ENCODE assay signal across 1 cellular context in genomic region chr18:26468931-26469340, GRCh38.
A peak's percentile ranks its signal among the peaks of the same experiment; 100 is the strongest.
TF ChIP-seq lines count a peak whose summit lies in the region.

No MANE protein-coding gene starts in this region.

TF ChIP-seq in HEK293, 187 proteins besides CTCF, POLR2A, EP300 and RAD21 (continued from another document and continues in another):
- no peak for TF ChIP-seq ZBTB44 (tag by site-specific recombination; IDR thresholded peaks at IDR 0.05)
- TF ChIP-seq ZNF175 (tag by site-specific recombination; IDR thresholded peaks at IDR 0.05), result no peak
- TF ChIP-seq KLF8 (tag by site-specific recombination; IDR thresholded peaks at IDR 0.05), result no peak
- TF ChIP-seq KLF1 (tag by site-specific recombination; IDR thresholded peaks at IDR 0.05), result peak; percentile 52
- TF ChIP-seq ZNF146 (tag by site-specific recombination; IDR thresholded peaks at IDR 0.05), result no peak
- no peak for TF ChIP-seq ZBTB26 (tag by site-specific recombination; optimal IDR thresholded peaks at IDR 0.05)
- no peak for TF ChIP-seq ZNF157 (tag by site-specific recombination; IDR thresholded peaks at IDR 0.05)
- TF ChIP-seq SP7 (tag by site-specific recombination; IDR thresholded peaks at IDR 0.05), result peak; percentile 93
- no peak for TF ChIP-seq ZNF621 (tag by site-specific recombination; IDR thresholded peaks at IDR 0.05)
- TF ChIP-seq, protein P1, sequence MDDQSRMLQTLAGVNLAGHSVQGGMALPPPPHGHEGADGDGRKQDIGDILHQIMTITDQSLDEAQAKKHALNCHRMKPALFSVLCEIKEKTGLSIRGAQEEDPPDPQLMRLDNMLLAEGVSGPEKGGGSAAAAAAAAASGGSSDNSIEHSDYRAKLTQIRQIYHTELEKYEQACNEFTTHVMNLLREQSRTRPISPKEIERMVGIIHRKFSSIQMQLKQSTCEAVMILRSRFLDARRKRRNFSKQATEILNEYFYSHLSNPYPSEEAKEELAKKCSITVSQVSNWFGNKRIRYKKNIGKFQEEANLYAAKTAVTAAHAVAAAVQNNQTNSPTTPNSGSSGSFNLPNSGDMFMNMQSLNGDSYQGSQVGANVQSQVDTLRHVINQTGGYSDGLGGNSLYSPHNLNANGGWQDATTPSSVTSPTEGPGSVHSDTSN (CRISPR knock-in tag; IDR thresholded peaks at IDR 0.05), result no peak
- TF ChIP-seq, protein P2, sequence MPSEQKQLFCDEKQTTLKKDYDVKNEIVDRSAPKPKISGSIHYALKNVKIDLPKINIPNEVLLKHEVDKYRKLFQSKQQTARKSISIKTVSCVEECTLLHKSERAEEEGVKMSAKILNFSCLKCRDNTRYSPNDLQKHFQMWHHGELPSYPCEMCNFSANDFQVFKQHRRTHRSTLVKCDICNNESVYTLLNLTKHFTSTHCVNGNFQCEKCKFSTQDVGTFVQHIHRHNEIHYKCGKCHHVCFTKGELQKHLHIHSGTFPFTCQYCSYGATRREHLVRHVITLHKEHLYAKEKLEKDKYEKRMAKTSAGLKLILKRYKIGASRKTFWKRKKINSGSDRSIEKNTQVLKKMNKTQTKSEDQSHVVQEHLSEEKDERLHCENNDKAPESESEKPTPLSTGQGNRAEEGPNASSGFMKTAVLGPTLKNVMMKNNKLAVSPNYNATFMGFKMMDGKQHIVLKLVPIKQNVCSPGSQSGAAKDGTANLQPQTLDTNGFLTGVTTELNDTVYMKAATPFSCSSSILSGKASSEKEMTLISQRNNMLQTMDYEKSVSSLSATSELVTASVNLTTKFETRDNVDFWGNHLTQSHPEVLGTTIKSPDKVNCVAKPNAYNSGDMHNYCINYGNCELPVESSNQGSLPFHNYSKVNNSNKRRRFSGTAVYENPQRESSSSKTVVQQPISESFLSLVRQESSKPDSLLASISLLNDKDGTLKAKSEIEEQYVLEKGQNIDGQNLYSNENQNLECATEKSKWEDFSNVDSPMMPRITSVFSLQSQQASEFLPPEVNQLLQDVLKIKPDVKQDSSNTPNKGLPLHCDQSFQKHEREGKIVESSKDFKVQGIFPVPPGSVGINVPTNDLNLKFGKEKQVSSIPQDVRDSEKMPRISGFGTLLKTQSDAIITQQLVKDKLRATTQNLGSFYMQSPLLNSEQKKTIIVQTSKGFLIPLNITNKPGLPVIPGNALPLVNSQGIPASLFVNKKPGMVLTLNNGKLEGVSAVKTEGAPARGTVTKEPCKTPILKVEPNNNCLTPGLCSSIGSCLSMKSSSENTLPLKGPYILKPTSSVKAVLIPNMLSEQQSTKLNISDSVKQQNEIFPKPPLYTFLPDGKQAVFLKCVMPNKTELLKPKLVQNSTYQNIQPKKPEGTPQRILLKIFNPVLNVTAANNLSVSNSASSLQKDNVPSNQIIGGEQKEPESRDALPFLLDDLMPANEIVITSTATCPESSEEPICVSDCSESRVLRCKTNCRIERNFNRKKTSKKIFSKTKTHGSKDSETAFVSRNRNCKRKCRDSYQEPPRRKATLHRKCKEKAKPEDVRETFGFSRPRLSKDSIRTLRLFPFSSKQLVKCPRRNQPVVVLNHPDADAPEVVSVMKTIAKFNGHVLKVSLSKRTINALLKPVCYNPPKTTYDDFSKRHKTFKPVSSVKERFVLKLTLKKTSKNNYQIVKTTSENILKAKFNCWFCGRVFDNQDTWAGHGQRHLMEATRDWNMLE (tag by site-specific recombination; conservative IDR thresholded peaks at IDR 0.05; ENCODE audit: low read depth), result no peak
- no peak for TF ChIP-seq AEBP2 (tag by site-specific recombination; IDR thresholded peaks at IDR 0.05; ENCODE audit: borderline replicate concordance)
- TF ChIP-seq ZNF623 (tag by site-specific recombination; IDR thresholded peaks at IDR 0.05), result no peak
- TF ChIP-seq ZEB2 (tag by site-specific recombination; IDR thresholded peaks at IDR 0.05), result no peak
- no peak for TF ChIP-seq ZBTB7A (tag by site-specific recombination; IDR thresholded peaks at IDR 0.05; ENCODE audit: low read depth)
- TF ChIP-seq ZNF747 (tag by site-specific recombination; IDR thresholded peaks at IDR 0.05), result no peak
- TF ChIP-seq ZNF561 (tag by site-specific recombination; IDR thresholded peaks at IDR 0.05; ENCODE audit: borderline replicate concordance), result no peak
- TF ChIP-seq, protein P3, sequence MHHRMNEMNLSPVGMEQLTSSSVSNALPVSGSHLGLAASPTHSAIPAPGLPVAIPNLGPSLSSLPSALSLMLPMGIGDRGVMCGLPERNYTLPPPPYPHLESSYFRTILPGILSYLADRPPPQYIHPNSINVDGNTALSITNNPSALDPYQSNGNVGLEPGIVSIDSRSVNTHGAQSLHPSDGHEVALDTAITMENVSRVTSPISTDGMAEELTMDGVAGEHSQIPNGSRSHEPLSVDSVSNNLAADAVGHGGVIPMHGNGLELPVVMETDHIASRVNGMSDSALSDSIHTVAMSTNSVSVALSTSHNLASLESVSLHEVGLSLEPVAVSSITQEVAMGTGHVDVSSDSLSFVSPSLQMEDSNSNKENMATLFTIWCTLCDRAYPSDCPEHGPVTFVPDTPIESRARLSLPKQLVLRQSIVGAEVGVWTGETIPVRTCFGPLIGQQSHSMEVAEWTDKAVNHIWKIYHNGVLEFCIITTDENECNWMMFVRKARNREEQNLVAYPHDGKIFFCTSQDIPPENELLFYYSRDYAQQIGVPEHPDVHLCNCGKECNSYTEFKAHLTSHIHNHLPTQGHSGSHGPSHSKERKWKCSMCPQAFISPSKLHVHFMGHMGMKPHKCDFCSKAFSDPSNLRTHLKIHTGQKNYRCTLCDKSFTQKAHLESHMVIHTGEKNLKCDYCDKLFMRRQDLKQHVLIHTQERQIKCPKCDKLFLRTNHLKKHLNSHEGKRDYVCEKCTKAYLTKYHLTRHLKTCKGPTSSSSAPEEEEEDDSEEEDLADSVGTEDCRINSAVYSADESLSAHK (tag by site-specific recombination; IDR thresholded peaks at IDR 0.05), result peak; percentile 94
- TF ChIP-seq ZNF830 (tag by site-specific recombination; IDR thresholded peaks at IDR 0.05; ENCODE audit: low read depth), result no peak
- TF ChIP-seq, protein P4, sequence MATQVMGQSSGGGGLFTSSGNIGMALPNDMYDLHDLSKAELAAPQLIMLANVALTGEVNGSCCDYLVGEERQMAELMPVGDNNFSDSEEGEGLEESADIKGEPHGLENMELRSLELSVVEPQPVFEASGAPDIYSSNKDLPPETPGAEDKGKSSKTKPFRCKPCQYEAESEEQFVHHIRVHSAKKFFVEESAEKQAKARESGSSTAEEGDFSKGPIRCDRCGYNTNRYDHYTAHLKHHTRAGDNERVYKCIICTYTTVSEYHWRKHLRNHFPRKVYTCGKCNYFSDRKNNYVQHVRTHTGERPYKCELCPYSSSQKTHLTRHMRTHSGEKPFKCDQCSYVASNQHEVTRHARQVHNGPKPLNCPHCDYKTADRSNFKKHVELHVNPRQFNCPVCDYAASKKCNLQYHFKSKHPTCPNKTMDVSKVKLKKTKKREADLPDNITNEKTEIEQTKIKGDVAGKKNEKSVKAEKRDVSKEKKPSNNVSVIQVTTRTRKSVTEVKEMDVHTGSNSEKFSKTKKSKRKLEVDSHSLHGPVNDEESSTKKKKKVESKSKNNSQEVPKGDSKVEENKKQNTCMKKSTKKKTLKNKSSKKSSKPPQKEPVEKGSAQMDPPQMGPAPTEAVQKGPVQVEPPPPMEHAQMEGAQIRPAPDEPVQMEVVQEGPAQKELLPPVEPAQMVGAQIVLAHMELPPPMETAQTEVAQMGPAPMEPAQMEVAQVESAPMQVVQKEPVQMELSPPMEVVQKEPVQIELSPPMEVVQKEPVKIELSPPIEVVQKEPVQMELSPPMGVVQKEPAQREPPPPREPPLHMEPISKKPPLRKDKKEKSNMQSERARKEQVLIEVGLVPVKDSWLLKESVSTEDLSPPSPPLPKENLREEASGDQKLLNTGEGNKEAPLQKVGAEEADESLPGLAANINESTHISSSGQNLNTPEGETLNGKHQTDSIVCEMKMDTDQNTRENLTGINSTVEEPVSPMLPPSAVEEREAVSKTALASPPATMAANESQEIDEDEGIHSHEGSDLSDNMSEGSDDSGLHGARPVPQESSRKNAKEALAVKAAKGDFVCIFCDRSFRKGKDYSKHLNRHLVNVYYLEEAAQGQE (tag by site-specific recombination; IDR thresholded peaks at IDR 0.05), result no peak
- TF ChIP-seq SALL2 (tag by site-specific recombination; IDR thresholded peaks at IDR 0.05; ENCODE audit: borderline replicate concordance), result no peak
- TF ChIP-seq KLF17 (tag by site-specific recombination; IDR thresholded peaks at IDR 0.05), result peak; percentile 98
- TF ChIP-seq ZNF48 (tag by site-specific recombination; IDR thresholded peaks at IDR 0.05), result no peak
- no peak for TF ChIP-seq ZNF2 (tag by site-specific recombination; IDR thresholded peaks at IDR 0.05)
- TF ChIP-seq ZNF571 (tag by site-specific recombination; IDR thresholded peaks at IDR 0.05), result no peak
- TF ChIP-seq ZBTB17 (tag by site-specific recombination; IDR thresholded peaks at IDR 0.05), result 0 out of 2 replicates have a peak, but pooled peaks have one; percentile 19
- TF ChIP-seq, protein P5, sequence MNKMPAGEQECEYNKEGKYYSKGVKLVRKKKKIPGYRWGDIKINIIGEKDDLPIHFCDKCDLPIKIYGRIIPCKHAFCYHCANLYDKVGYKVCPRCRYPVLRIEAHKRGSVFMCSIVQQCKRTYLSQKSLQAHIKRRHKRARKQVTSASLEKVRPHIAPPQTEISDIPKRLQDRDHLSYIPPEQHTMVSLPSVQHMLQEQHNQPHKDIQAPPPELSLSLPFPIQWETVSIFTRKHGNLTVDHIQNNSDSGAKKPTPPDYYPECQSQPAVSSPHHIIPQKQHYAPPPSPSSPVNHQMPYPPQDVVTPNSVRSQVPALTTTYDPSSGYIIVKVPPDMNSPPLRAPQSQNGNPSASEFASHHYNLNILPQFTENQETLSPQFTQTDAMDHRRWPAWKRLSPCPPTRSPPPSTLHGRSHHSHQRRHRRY (tag by site-specific recombination; IDR thresholded peaks at IDR 0.05), result no peak
- no peak for TF ChIP-seq ZNF362 (tag by site-specific recombination; IDR thresholded peaks at IDR 0.05)
- peak; percentile 86 for TF ChIP-seq ZFHX2 (tag by site-specific recombination; conservative IDR thresholded peaks at IDR 0.05)
- TF ChIP-seq ZNF585B (tag by site-specific recombination; IDR thresholded peaks at IDR 0.05), result no peak
- no peak for TF ChIP-seq ZNF169 (tag by site-specific recombination; IDR thresholded peaks at IDR 0.05)
- no peak for TF ChIP-seq ZNF423 (tag by site-specific recombination; IDR thresholded peaks at IDR 0.05)
- TF ChIP-seq, protein P6, sequence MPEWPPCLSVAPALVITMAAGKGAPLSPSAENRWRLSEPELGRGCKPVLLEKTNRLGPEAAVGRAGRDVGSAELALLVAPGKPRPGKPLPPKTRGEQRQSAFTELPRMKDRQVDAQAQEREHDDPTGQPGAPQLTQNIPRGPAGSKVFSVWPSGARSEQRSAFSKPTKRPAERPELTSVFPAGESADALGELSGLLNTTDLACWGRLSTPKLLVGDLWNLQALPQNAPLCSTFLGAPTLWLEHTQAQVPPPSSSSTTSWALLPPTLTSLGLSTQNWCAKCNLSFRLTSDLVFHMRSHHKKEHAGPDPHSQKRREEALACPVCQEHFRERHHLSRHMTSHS (tag by site-specific recombination; IDR thresholded peaks at IDR 0.05), result no peak
- no peak for TF ChIP-seq ZNF416 (tag by site-specific recombination; IDR thresholded peaks at IDR 0.05)
